Comparison of ENCODE assay signal across 1 cellular context in the genomic region with DNA sequence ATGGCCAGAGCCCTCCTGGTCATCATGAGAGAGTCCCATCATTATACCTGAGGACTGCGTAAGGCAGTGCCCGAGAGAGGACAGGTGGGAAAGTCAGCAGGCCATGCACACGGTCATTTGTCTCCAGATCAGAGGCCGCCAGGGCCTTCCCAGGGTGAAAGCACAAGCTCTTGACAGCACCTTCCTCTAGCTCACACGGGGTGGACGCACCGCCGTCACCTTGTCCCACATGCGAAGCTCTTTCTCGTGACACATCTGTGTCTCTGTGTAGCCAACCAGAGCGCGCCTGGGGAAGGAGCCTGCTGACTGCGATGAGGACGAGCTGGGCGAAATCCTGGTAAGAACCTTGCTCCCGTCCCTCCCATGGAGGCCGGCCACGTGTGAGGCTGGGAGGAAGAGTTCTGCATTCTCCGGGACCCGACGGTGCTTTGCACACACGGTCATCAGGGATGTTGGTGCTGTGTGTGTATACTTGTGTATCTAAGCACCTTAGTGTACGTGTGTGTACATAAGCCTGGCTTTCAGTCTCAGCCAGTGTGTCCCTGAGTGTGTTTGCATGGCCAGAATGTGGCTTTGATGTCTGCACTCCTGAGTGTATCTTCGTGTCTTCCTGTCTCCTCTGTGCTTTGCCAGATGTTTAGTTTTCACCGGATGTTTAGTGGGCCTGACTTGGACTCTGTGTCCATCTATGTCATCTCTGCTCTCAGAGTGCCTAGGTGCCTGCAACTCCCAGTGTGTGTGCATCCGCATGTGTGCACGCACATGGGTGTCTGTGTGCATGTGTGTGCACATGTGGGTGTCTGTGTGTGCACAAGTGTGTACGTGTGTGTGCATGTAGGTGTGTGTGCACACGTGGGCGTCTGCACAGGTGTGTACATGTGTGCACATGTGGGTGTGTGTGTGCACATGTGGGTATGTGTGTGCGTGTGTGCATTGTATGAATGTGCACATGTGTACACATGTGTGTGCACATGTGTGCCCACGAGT.
TF ChIP-seq lines count a peak whose summit lies in the region.

No MANE protein-coding gene starts in this region.

TF ChIP-seq in WTC11, 78 proteins besides CTCF, POLR2A, EP300 and RAD21 (continued from another document):
- TF ChIP-seq, protein P1, sequence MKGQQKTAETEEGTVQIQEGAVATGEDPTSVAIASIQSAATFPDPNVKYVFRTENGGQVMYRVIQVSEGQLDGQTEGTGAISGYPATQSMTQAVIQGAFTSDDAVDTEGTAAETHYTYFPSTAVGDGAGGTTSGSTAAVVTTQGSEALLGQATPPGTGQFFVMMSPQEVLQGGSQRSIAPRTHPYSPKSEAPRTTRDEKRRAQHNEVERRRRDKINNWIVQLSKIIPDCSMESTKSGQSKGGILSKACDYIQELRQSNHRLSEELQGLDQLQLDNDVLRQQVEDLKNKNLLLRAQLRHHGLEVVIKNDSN (CRISPR knock-in tag; IDR thresholded peaks at IDR 0.05) = no peak
- TF ChIP-seq, protein P2, sequence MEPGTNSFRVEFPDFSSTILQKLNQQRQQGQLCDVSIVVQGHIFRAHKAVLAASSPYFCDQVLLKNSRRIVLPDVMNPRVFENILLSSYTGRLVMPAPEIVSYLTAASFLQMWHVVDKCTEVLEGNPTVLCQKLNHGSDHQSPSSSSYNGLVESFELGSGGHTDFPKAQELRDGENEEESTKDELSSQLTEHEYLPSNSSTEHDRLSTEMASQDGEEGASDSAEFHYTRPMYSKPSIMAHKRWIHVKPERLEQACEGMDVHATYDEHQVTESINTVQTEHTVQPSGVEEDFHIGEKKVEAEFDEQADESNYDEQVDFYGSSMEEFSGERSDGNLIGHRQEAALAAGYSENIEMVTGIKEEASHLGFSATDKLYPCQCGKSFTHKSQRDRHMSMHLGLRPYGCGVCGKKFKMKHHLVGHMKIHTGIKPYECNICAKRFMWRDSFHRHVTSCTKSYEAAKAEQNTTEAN (CRISPR knock-in tag; IDR thresholded peaks at IDR 0.05) = no peak
- TF ChIP-seq OVOL2 (CRISPR knock-in tag; IDR thresholded peaks at IDR 0.05; ENCODE audit: borderline replicate concordance) = no peak
